ENCODE assay signal across 8 cellular contexts in genomic region chr5:169805527-169805934, GRCh38.
DNase-seq lines count a peak whose midpoint lies in the region; ATAC-seq and TF ChIP-seq lines count a peak whose summit lies in the region.

No MANE protein-coding gene starts in this region.

- H3K4me1 Mint-ChIP-seq in effector memory CD8-positive, alpha-beta T cell (ENCODE audit: low read depth in 2 of 2), result peaks cover 27 to 50% of the 10 kb centered on the region in 2 donors

- peak overlapping the region; percentile 54 to 57 for H3K27ac Mint-ChIP-seq in effector memory CD8-positive, alpha-beta T cell

- no peak overlapping the region for H3K27ac ChIP-seq in coronary artery

- H3K4me3 ChIP-seq in coronary artery, result no peak overlapping the region

- no peak overlapping the region for H3K4me3 Mint-ChIP-seq in effector memory CD8-positive, alpha-beta T cell

- H3K36me3 Mint-ChIP-seq in effector memory CD8-positive, alpha-beta T cell (ENCODE audit: insufficient read depth), result peaks cover 48% of the 10 kb centered on the region

- no peaks in the 10 kb centered on the region for H3K9me3 Mint-ChIP-seq in effector memory CD8-positive, alpha-beta T cell

- no peaks in the 10 kb centered on the region for H3K27me3 Mint-ChIP-seq in effector memory CD8-positive, alpha-beta T cell

- peak; percentile 84 for ATAC-seq in GM21526 (IDR thresholded peaks at IDR 0.05; ENCODE audit: low FRiP score, unreplicated experiment)
- peak; percentile 70 for ATAC-seq in effector memory CD8-positive, alpha-beta T cell (replicated peaks)
- peak; percentile 93 for ATAC-seq in stimulated activated naive CD8-positive, alpha-beta T cell treated with anti-CD3 and anti-CD28 coated beads, Interleukin-15, Interleukin-2, amounts not matched to agents 100 U/mL and 50 U/mL, for 24 hours

- DNase-seq in GM10266 (ENCODE audit: extremely low spot score), result peak; percentile 75
- peak; percentile 32 for DNase-seq in LHCN-M2 (ENCODE audit: low read depth)
- DNase-seq in effector memory CD8-positive, alpha-beta T cell, result no peak
- DNase-seq in stimulated activated naive CD8-positive, alpha-beta T cell treated with anti-CD3 and anti-CD28 coated beads, Interleukin-15, Interleukin-2, amounts not matched to agents 100 U/mL and 50 U/mL, for 24 hours, result peak; percentile 59
- DNase-seq in NCI-H146 (lab: John Stamatoyannopoulos, UW), result no peak
- no peak for DNase-seq in D341Med (ENCODE audit: low spot score)
- DNase-seq in coronary artery (ENCODE audit: low spot score), result no peak

- TF ChIP-seq CTCF in GM10266 (IDR thresholded peaks at IDR 0.05; ENCODE audit: control insufficient read depth, insufficient read depth, low read depth, missing control alignments), result no peak
- no peak for TF ChIP-seq CTCF in coronary artery (IDR thresholded peaks at IDR 0.05)

Comparison
In these comparisons a context has a peak if more than half of its experiments do, and no peak if none do; other contexts are left out.
1. DNase-seq: peak in GM10266 (single experiment), LHCN-M2 (single experiment) and stimulated activated naive CD8-positive, alpha-beta T cell treated with anti-CD3 and anti-CD28 coated beads, Interleukin-15, Interleukin-2, amounts not matched to agents 100 U/mL and 50 U/mL, for 24 hours (single experiment); none in effector memory CD8-positive, alpha-beta T cell (0 of 3), NCI-H146 (single experiment), D341Med (single experiment) and coronary artery (single experiment).
2. Peak in every context shown above with its lines, with median percentiles within 50 percentile points of each other: ATAC-seq.